In genomic region chr2:45342-46130, GRCh38 we compare ENCODE assay signal across 8 cellular contexts. TPM values are rescaled to one million over a fixed set of nuclear protein-coding genes. Genes with fewer than 3 reads are reported as not detected.
DNase-seq lines count a peak whose midpoint lies in the region; ATAC-seq and TF ChIP-seq lines count a peak whose summit lies in the region.

No MANE protein-coding gene starts in this region.

- H3K4me3 Mint-ChIP-seq in T-helper 17 cell = peak overlapping the region; percentile 77
- H3K4me3 Mint-ChIP-seq in glutamatergic neuron (ENCODE audit: unreplicated experiment) = peak overlapping the region; percentile 49
- peak overlapping the region; percentile 77 for H3K4me3 Mint-ChIP-seq in progenitor cell of endocrine pancreas (ENCODE audit: low read depth)

- POLR2A ChIA-PET in HEK293T (lab: Yijun Ruan, JAX) = no interaction called here

- H3K4me1 ChIP-seq in ES-I3 (ENCODE audit: insufficient read depth, low read length) = peaks cover 16% of the 10 kb centered on the region; the same call in 1 of the 2 replicates

- peak overlapping the region; percentile 77 for H3K9ac ChIP-seq in ES-I3 (ENCODE audit: low read depth, low read length)

- H3K27me3 Mint-ChIP-seq in T-helper 17 cell (peaks cover 69% of the 10 kb centered on the region), glutamatergic neuron (ENCODE audit: unreplicated experiment) (peaks cover 11% of the 10 kb centered on the region), progenitor cell of endocrine pancreas (peaks cover 47% of the 10 kb centered on the region)

- CTCF ChIA-PET in HEK293T (lab: Yijun Ruan, JAX) = no interaction called here

- H3K4me1 Mint-ChIP-seq in T-helper 17 cell (peaks cover 12% of the 10 kb centered on the region), glutamatergic neuron (ENCODE audit: low read depth, unreplicated experiment) (peaks cover 2% of the 10 kb centered on the region), progenitor cell of endocrine pancreas (ENCODE audit: low read depth) (peaks cover 20% of the 10 kb centered on the region)

- H3K9me3 ChIP-seq in ES-I3 (ENCODE audit: control insufficient read depth, insufficient read depth, low read length) = no peaks in the 10 kb centered on the region
- no peaks in the 10 kb centered on the region for H3K9me3 ChIP-seq in T-helper 17 cell (ENCODE audit: control insufficient read depth, low read length, poor library complexity, severe bottlenecking)

- no peak for TF ChIP-seq CTCF in glutamatergic neuron (IDR thresholded peaks at IDR 0.05; ENCODE audit: partially characterized antibody, unreplicated experiment)
- TF ChIP-seq CTCF in progenitor cell of endocrine pancreas (IDR thresholded peaks at IDR 0.05; ENCODE audit: unreplicated experiment) = no peak

- H3K27ac Mint-ChIP-seq in T-helper 17 cell (no peak overlapping the region), glutamatergic neuron (ENCODE audit: unreplicated experiment) (no peak overlapping the region), progenitor cell of endocrine pancreas (peak overlapping the region; percentile 89)

- no peak for DNase-seq in T-helper 17 cell
- DNase-seq in glutamatergic neuron = peak; percentile 32
- DNase-seq in progenitor cell of endocrine pancreas (ENCODE audit: low spot score, unreplicated experiment) = no peak
- no peak for DNase-seq in HEK293T (ENCODE audit: extremely low spot score)
- DNase-seq in EL = no peak

- H3K36me3 ChIP-seq in ES-I3 (ENCODE audit: insufficient read depth, low read length) = peaks cover 3% of the 10 kb centered on the region; the same call in 1 of the 2 replicates

- H3K36me3 Mint-ChIP-seq in T-helper 17 cell (ENCODE audit: low read depth) (peaks cover 2% of the 10 kb centered on the region), glutamatergic neuron (ENCODE audit: unreplicated experiment) (no peaks in the 10 kb centered on the region), progenitor cell of endocrine pancreas (ENCODE audit: insufficient read depth) (peaks cover 3% of the 10 kb centered on the region)

- H3K9me3 Mint-ChIP-seq in glutamatergic neuron (ENCODE audit: unreplicated experiment) (no peaks in the 10 kb centered on the region), progenitor cell of endocrine pancreas (ENCODE audit: low read depth) (no peaks in the 10 kb centered on the region)

- ATAC-seq in T-helper 17 cell (peak; percentile 8), HG02623 (IDR thresholded peaks at IDR 0.05; ENCODE audit: unreplicated experiment) (no peak), HG03571 (IDR thresholded peaks at IDR 0.05; ENCODE audit: unreplicated experiment) (no peak)

TF ChIP-seq in HEK293T, 16 proteins besides CTCF, POLR2A, EP300 and RAD21:
- TF ChIP-seq ZNF384 (IDR thresholded peaks at IDR 0.05) (no peak), ARNT (IDR thresholded peaks at IDR 0.05) (no peak), CTBP1 (IDR thresholded peaks at IDR 0.05; ENCODE audit: borderline replicate concordance) (no peak), LEF1 (IDR thresholded peaks at IDR 0.05; ENCODE audit: borderline replicate concordance) (no peak), BHLHE40 (IDR thresholded peaks at IDR 0.05; ENCODE audit: borderline replicate concordance) (no peak), TARDBP (IDR thresholded peaks at IDR 0.05) (no peak), ELF4 (IDR thresholded peaks at IDR 0.05) (no peak), NFRKB (IDR thresholded peaks at IDR 0.05) (no peak), L3MBTL2 (conservative IDR thresholded peaks at IDR 0.05) (no peak), SP1 (IDR thresholded peaks at IDR 0.05) (no peak), FOXA1 (IDR thresholded peaks at IDR 0.05) (no peak), PKNOX1 (IDR thresholded peaks at IDR 0.05) (no peak), FOXK2 (IDR thresholded peaks at IDR 0.05) (no peak), SUZ12 (IDR thresholded peaks at IDR 0.05) (no peak), FOXM1 (IDR thresholded peaks at IDR 0.05; ENCODE audit: borderline replicate concordance) (no peak)

RNA-seq across cellular contexts. Expression of gene FAM110C, which starts 0.8 kb away (rescaled TPM):
- total RNA-seq in T-helper 17 cell (under 1 TPM; 0.22 to 0.26 TPM), glutamatergic neuron (ENCODE audit: unreplicated experiment) (not detected), progenitor cell of endocrine pancreas (4.2 and 5.1 TPM in 2 replicates)
